9 cellular contexts compared by ENCODE assay signal in the genomic region with DNA sequence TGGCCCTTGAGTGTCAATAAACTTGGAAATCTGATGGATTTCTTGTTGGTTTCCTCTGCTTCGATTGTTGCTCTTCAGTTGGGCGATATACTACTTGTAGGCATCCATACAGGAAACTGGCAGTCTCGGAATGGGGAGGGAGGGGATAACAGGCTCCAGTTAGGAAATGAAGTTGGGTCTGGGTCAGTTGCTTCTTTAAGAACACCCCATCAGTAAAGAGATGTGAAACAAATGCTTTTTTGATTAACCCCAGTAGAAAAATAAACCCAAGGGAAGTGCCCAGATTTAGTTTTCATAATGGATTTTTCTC. TPM values are rescaled to one million over a fixed set of nuclear protein-coding genes. Genes with fewer than 3 reads are reported as not detected.
DNase-seq lines count a peak whose midpoint lies in the region; ATAC-seq, FAIRE-seq and TF ChIP-seq lines count a peak whose summit lies in the region.
"Had no signal": no experiment of that assay in that cellular context is flagged by ENCODE, and none has a peak within 500 bp of the region (broad histone marks: within the 10 kb centered on the region; RNA-seq: fewer than 3 reads in every experiment).

No MANE protein-coding gene starts in this region.

- peaks cover 0 to 3% (median 0%) of the 10 kb centered on the region in 8 donors for H3K9me3 Mint-ChIP-seq in CD4-positive, alpha-beta memory T cell
- peaks cover 3% of the 10 kb centered on the region for H3K9me3 Mint-ChIP-seq in stimulated activated effector memory CD8-positive, alpha-beta T cell treated with anti-CD3 and anti-CD28 coated beads, Interleukin-12 subunit alpha, Interleukin-12 subunit beta, amount 100 ng/mL, for 72 hours

- H3K27ac Mint-ChIP-seq in CD4-positive, alpha-beta memory T cell, result peak overlapping the region; percentile 96 to 99 (median 98)
- H3K27ac Mint-ChIP-seq in stimulated activated effector memory CD8-positive, alpha-beta T cell treated with anti-CD3 and anti-CD28 coated beads, Interleukin-12 subunit alpha, Interleukin-12 subunit beta, amount 100 ng/mL, for 72 hours, result peak overlapping the region; percentile 99

- peaks cover 7 to 18% of the 10 kb centered on the region in 2 donors for H3K36me3 Mint-ChIP-seq in CD4-positive, alpha-beta memory T cell
- H3K36me3 Mint-ChIP-seq in stimulated activated effector memory CD8-positive, alpha-beta T cell treated with anti-CD3 and anti-CD28 coated beads, Interleukin-12 subunit alpha, Interleukin-12 subunit beta, amount 100 ng/mL, for 72 hours, result peaks cover 13% of the 10 kb centered on the region

- H3K9me3 ChIP-seq in CD4-positive, alpha-beta memory T cell (ENCODE audit: control insufficient read depth in 1 of 2, low read length in 2 of 2), result no peaks in the 10 kb centered on the region
- H3K9me3 ChIP-seq in SK-N-SH, result no peaks in the 10 kb centered on the region

- H2AFZ ChIP-seq in SK-N-SH (ENCODE audit: low read depth), result peak overlapping the region; percentile 97

- TF ChIP-seq RAD21 in SK-N-SH (IDR thresholded peaks at IDR 0.05; ENCODE audit: low read length), result no peak

- H3K27ac ChIP-seq in CD4-positive, alpha-beta memory T cell (ENCODE audit: low read depth, low read length), result peak overlapping the region; percentile 86
- H3K27ac ChIP-seq in SK-N-SH (ENCODE audit: low read depth in 2 of 2, low read length in 1 of 2) (peak overlapping the region in 1 of 2 experiments; percentile 53; a peak in 1 of 4 replicates), foreskin keratinocyte (peak overlapping the region; percentile 99)

- FAIRE-seq in urothelium cell line (lab: Jason Lieb, UNC), result no peak

- peak; percentile 7 for ATAC-seq in GM21825 (IDR thresholded peaks at IDR 0.05; ENCODE audit: unreplicated experiment)
- ATAC-seq in foreskin keratinocyte, result no peak
- no peak for ATAC-seq in stimulated activated effector memory CD8-positive, alpha-beta T cell treated with anti-CD3 and anti-CD28 coated beads, Interleukin-12 subunit alpha, Interleukin-12 subunit beta, amount 100 ng/mL, for 72 hours

- POLR2A ChIA-PET in CD4-positive, alpha-beta memory T cell (lab: Charles Lee; ENCODE audit: partially characterized antibody), result interaction anchor here (1.5 to 2.2 kb wide), 2 partner anchors 831 to 922 kb away, joined by 15 to 16 read pairs; partner anchors contain the start of genes C3orf38, CGGBP1 and ZNF654
- POLR2A ChIA-PET in SK-N-SH (lab: Yijun Ruan, JAX), result no interaction called here

- no peak for DNase-seq in CD4-positive, alpha-beta memory T cell
- DNase-seq in SK-N-SH, result no peak
- DNase-seq in foreskin keratinocyte, result no peak
- DNase-seq in stimulated activated effector memory CD8-positive, alpha-beta T cell treated with anti-CD3 and anti-CD28 coated beads, Interleukin-12 subunit alpha, Interleukin-12 subunit beta, amount 100 ng/mL, for 72 hours (ENCODE audit: low spot score in 2 of 2), result no peak
- no peak for DNase-seq in urothelium cell line (ENCODE audit: low spot score)
- DNase-seq in activated CD8-positive, alpha-beta memory T cell treated with anti-CD3 and anti-CD28 coated beads, Interleukin-2, amount 50 U/mL, for 48 hours, result no peak
- no peak for DNase-seq in stimulated activated CD4-positive, alpha-beta T cell treated with anti-CD3 and anti-CD28 coated beads, Interleukin-15, amount 100 ng/mL, for 24 hours

- no peaks in the 10 kb centered on the region for H4K20me1 ChIP-seq in SK-N-SH (ENCODE audit: insufficient read depth)

- no peaks in the 10 kb centered on the region for H3K9me2 ChIP-seq in SK-N-SH

- H3K27me3 Mint-ChIP-seq in CD4-positive, alpha-beta memory T cell, result peaks cover 2 to 5% of the 10 kb centered on the region in 2 donors

- H3K27me3 ChIP-seq in CD4-positive, alpha-beta memory T cell (ENCODE audit: insufficient read depth, low read length), result no peaks in the 10 kb centered on the region
- H3K27me3 ChIP-seq in SK-N-SH (ENCODE audit: insufficient read depth), result no peaks in the 10 kb centered on the region
- H3K27me3 ChIP-seq in foreskin keratinocyte, result no peaks in the 10 kb centered on the region

- no peak for TF ChIP-seq EP300 in SK-N-SH (IDR thresholded peaks at IDR 0.05; ENCODE audit: borderline replicate concordance in 1 of 2, low read depth in 1 of 2, low read length in 1 of 2)

- H3K4me3 Mint-ChIP-seq in CD4-positive, alpha-beta memory T cell, result peak overlapping the region; percentile 97 to 99 (median 98)
- peak overlapping the region; percentile 99 for H3K4me3 Mint-ChIP-seq in stimulated activated effector memory CD8-positive, alpha-beta T cell treated with anti-CD3 and anti-CD28 coated beads, Interleukin-12 subunit alpha, Interleukin-12 subunit beta, amount 100 ng/mL, for 72 hours

- peaks cover 35% of the 10 kb centered on the region for H3K4me1 ChIP-seq in CD4-positive, alpha-beta memory T cell (ENCODE audit: insufficient read depth, low read length)
- H3K4me1 ChIP-seq in SK-N-SH (ENCODE audit: control insufficient read depth in 1 of 2, insufficient read depth in 2 of 2, low read depth in 1 of 2, low read length in 1 of 2), result peaks cover 0 to 10% of the 10 kb centered on the region in 2 experiments; a peak in 3 of 4 replicates
- H3K4me1 ChIP-seq in foreskin keratinocyte, result peaks cover 19% of the 10 kb centered on the region

- 0% methylated on average over 3 of the region's 3 CpGs for WGBS in SK-N-SH (ENCODE audit: low lambda C conversion rate)

- intact Hi-C loops in CD4-positive, alpha-beta memory T cell (cut with micrococcal nuclease), result loop anchor here (1.0 kb wide), 3 partner anchors 12 to 922 kb away; partner anchors contain the start of genes C3orf38, CGGBP1 and ZNF654

- peak overlapping the region; percentile 93 for H3K4me2 ChIP-seq in SK-N-SH

- peak overlapping the region; percentile 71 to 92 for H3K4me3 ChIP-seq in CD4-positive, alpha-beta memory T cell (ENCODE audit: low read length in 2 of 2)
- peak overlapping the region; percentile 98 to 99 for H3K4me3 ChIP-seq in SK-N-SH (ENCODE audit: low read depth in 2 of 2, low read length in 1 of 2)

- peaks cover 36 to 61% (median 40%) of the 10 kb centered on the region in 4 donors for H3K4me1 Mint-ChIP-seq in CD4-positive, alpha-beta memory T cell
- H3K4me1 Mint-ChIP-seq in stimulated activated effector memory CD8-positive, alpha-beta T cell treated with anti-CD3 and anti-CD28 coated beads, Interleukin-12 subunit alpha, Interleukin-12 subunit beta, amount 100 ng/mL, for 72 hours, result peaks cover 30% of the 10 kb centered on the region

- no peaks in the 10 kb centered on the region for H3F3A ChIP-seq in SK-N-SH (replicated peaks; ENCODE audit: insufficient read depth)

- H3K36me3 ChIP-seq in CD4-positive, alpha-beta memory T cell (ENCODE audit: insufficient read depth, low read length), result no peaks in the 10 kb centered on the region
- no peaks in the 10 kb centered on the region for H3K36me3 ChIP-seq in SK-N-SH (replicated peaks in 1 of 2; ENCODE audit: control insufficient read depth in 1 of 2, insufficient read depth in 2 of 2, low read length in 1 of 2)

- CTCF ChIA-PET in CD4-positive, alpha-beta memory T cell (lab: Charles Lee; ENCODE audit: partially characterized antibody), result interaction anchor here (1.5 to 1.6 kb wide), 2 partner anchors 32 to 123 kb away, joined by 5 to 6 read pairs; no protein-coding TSS in a partner anchor
- CTCF ChIA-PET in SK-N-SH (lab: Yijun Ruan, JAX), result interaction anchor here (1.1 kb wide), 2 partner anchors 33 to 70 kb away, joined by 3 to 5 read pairs; no protein-coding TSS in a partner anchor

- peak overlapping the region; percentile 87 for H3K9ac ChIP-seq in SK-N-SH

- TF ChIP-seq CTCF in SK-N-SH (IDR thresholded peaks at IDR 0.05), result no peak
- no peak for TF ChIP-seq CTCF in foreskin keratinocyte (conservative IDR thresholded peaks at IDR 0.05)

- H3K79me2 ChIP-seq in SK-N-SH (ENCODE audit: insufficient read depth), result peaks cover 14% of the 10 kb centered on the region; the same call in 1 of the 2 replicates

TF ChIP-seq in SK-N-SH, 30 proteins besides CTCF, POLR2A, EP300 and RAD21:
- TF ChIP-seq FOXM1 (IDR thresholded peaks at IDR 0.05; ENCODE audit: low read depth) (no peak), MXI1 (IDR thresholded peaks at IDR 0.05; ENCODE audit: low read depth, low read length) (0 out of 2 replicates have a peak, but pooled peaks have one; percentile 5)

RNA-seq across cellular contexts. Expression of gene CHMP2B, which starts 0.7 kb away (rescaled TPM):
- 10 to 100 TPM; 25.9 to 30.8 TPM for total RNA-seq in CD4-positive, alpha-beta memory T cell
- 10 to 100 TPM; 47.3 to 51.1 TPM for polyA plus RNA-seq in CD4-positive, alpha-beta memory T cell
- polyA plus RNA-seq in SK-N-SH (2012; rRNA removed) (8.5 and 8.6 TPM in 2 replicates), foreskin keratinocyte (28.2 and 37.7 TPM in 2 replicates)
- polyA plus RNA-seq in SK-N-SH (2012; cell fraction: cytosol; rRNA removed), result 10.0 and 13.8 TPM in 2 replicates
- 5.0 and 6.8 TPM in 2 replicates for polyA plus RNA-seq in SK-N-SH (2012; cell fraction: nucleus; rRNA removed)
- 50.7 and 56.4 TPM in 2 replicates for total RNA-seq in foreskin keratinocyte

RNA-seq across cellular contexts. Expression of gene POU1F1, which starts 48.6 kb away (rescaled TPM):
- total RNA-seq in CD4-positive, alpha-beta memory T cell, result not detected
- polyA plus RNA-seq in CD4-positive, alpha-beta memory T cell, result not detected
- polyA plus RNA-seq in SK-N-SH (2012; rRNA removed) (not detected in 2 replicates), foreskin keratinocyte (not detected in 2 replicates)
- not detected in 2 replicates for polyA plus RNA-seq in SK-N-SH (2012; cell fraction: cytosol; rRNA removed)
- polyA plus RNA-seq in SK-N-SH (2012; cell fraction: nucleus; rRNA removed), result not detected in 2 replicates
- not detected in 2 replicates for total RNA-seq in foreskin keratinocyte
- total RNA-seq: M059J had no signal
